In the genomic region with DNA sequence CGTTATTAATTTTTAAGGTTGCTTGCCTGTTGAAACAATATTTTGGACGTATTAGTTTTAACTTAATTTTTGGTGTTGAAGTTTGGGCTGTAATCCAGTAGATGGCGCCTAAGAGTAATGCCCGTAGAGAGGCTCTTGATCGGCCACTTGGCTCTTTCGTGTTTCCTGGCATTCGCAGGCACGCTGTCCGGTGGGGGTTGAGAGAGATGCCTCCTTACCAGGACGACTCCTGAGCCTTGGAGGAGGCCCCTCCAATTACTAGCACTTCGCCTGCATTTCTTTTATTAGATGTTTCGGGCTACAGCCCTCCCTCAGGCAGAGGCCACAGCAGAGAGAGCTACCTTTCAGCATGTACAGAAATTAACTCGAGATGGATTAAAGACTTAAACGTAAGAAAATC, we compare ENCODE assay signal across 8 cellular contexts. TPM values are rescaled to one million over a fixed set of nuclear protein-coding genes. Genes with fewer than 3 reads are reported as not detected.
A peak's percentile ranks its signal among the peaks of the same experiment; 100 is the strongest.
DNase-seq lines count a peak whose midpoint lies in the region; ATAC-seq and TF ChIP-seq lines count a peak whose summit lies in the region.

No MANE protein-coding gene starts in this region.

- no peak for TF ChIP-seq POLR2A in testis (IDR thresholded peaks at IDR 0.05)

- H3K36me3 ChIP-seq in testis (ENCODE audit: low read depth, missing control alignments), result no peaks in the 10 kb centered on the region

- no peaks in the 10 kb centered on the region for H3K27me3 ChIP-seq in testis

- peaks cover 74% of the 10 kb centered on the region for H3K9me3 Mint-ChIP-seq in WTC11

- TF ChIP-seq CTCF in WTC11 (IDR thresholded peaks at IDR 0.05) (peak; percentile 37; the same call in 1 of the 2 replicates), testis (IDR thresholded peaks at IDR 0.05) (peak in 2 of 3 experiments; percentile 41 to 59)

- H3K36me3 Mint-ChIP-seq in WTC11, result peaks cover 59% of the 10 kb centered on the region

- no peaks in the 10 kb centered on the region for H3K9me3 ChIP-seq in testis

- no peaks in the 10 kb centered on the region for H3K4me1 ChIP-seq in testis

- WGBS in testis, 2 donors, result 7 to 10% methylated on average over 14 of the region's 14 CpGs

- no peaks in the 10 kb centered on the region for H3K4me1 Mint-ChIP-seq in WTC11

- H3K27ac Mint-ChIP-seq in WTC11, result no peak overlapping the region

- POLR2A ChIA-PET in WTC11 (lab: Charles Lee), result no interaction called here

- H3K4me3 Mint-ChIP-seq in WTC11, result no peak overlapping the region

- DNase-seq in D341Med (ENCODE audit: low spot score) (peak; percentile 76), NCI-H2029 treated with DMSO at 0.1 percent for 48 hours (lab: John Stamatoyannopoulos, UW) (peak; percentile 36), WTC11 (ENCODE audit: low spot score) (no peak), left cardiac atrium (peak; percentile 11), testis (peak; percentile 57), activated gamma-delta T cell treated with Interleukin-2 at 50 U/mL for 16 hours (no peak)

- H3K27me3 Mint-ChIP-seq in WTC11 (ENCODE audit: low read depth), result peaks cover 2% of the 10 kb centered on the region; the same call in 1 of the 2 replicates

- H3K4me3 ChIP-seq in testis, result no peak overlapping the region

- no peak overlapping the region for H3K27ac ChIP-seq in testis

- ATAC-seq in GM18873 (IDR thresholded peaks at IDR 0.05; ENCODE audit: low FRiP score, unreplicated experiment) (peak; percentile 85), HG02981 (IDR thresholded peaks at IDR 0.05; ENCODE audit: unreplicated experiment) (peak; percentile 88), WTC11 (peak; percentile 79), left cardiac atrium (no peak)

- intact Hi-C loops in left cardiac atrium (cut with DNase I) (no loop called here), testis (cut with DNase I; ENCODE audit: low total_unique reads) (no loop called here)

- CTCF ChIA-PET in WTC11 (lab: Charles Lee), result no interaction called here

TF ChIP-seq in WTC11, 78 proteins besides CTCF, POLR2A, EP300 and RAD21:
- TF ChIP-seq JAZF1 (CRISPR knock-in tag; IDR thresholded peaks at IDR 0.05), result no peak
- no peak for TF ChIP-seq HMGA2 (CRISPR knock-in tag; IDR thresholded peaks at IDR 0.05)
- TF ChIP-seq, protein P1, sequence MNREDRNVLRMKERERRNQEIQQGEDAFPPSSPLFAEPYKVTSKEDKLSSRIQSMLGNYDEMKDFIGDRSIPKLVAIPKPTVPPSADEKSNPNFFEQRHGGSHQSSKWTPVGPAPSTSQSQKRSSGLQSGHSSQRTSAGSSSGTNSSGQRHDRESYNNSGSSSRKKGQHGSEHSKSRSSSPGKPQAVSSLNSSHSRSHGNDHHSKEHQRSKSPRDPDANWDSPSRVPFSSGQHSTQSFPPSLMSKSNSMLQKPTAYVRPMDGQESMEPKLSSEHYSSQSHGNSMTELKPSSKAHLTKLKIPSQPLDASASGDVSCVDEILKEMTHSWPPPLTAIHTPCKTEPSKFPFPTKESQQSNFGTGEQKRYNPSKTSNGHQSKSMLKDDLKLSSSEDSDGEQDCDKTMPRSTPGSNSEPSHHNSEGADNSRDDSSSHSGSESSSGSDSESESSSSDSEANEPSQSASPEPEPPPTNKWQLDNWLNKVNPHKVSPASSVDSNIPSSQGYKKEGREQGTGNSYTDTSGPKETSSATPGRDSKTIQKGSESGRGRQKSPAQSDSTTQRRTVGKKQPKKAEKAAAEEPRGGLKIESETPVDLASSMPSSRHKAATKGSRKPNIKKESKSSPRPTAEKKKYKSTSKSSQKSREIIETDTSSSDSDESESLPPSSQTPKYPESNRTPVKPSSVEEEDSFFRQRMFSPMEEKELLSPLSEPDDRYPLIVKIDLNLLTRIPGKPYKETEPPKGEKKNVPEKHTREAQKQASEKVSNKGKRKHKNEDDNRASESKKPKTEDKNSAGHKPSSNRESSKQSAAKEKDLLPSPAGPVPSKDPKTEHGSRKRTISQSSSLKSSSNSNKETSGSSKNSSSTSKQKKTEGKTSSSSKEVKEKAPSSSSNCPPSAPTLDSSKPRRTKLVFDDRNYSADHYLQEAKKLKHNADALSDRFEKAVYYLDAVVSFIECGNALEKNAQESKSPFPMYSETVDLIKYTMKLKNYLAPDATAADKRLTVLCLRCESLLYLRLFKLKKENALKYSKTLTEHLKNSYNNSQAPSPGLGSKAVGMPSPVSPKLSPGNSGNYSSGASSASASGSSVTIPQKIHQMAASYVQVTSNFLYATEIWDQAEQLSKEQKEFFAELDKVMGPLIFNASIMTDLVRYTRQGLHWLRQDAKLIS (CRISPR knock-in tag; IDR thresholded peaks at IDR 0.05; ENCODE audit: borderline replicate concordance), result no peak
- TF ChIP-seq, protein P2, sequence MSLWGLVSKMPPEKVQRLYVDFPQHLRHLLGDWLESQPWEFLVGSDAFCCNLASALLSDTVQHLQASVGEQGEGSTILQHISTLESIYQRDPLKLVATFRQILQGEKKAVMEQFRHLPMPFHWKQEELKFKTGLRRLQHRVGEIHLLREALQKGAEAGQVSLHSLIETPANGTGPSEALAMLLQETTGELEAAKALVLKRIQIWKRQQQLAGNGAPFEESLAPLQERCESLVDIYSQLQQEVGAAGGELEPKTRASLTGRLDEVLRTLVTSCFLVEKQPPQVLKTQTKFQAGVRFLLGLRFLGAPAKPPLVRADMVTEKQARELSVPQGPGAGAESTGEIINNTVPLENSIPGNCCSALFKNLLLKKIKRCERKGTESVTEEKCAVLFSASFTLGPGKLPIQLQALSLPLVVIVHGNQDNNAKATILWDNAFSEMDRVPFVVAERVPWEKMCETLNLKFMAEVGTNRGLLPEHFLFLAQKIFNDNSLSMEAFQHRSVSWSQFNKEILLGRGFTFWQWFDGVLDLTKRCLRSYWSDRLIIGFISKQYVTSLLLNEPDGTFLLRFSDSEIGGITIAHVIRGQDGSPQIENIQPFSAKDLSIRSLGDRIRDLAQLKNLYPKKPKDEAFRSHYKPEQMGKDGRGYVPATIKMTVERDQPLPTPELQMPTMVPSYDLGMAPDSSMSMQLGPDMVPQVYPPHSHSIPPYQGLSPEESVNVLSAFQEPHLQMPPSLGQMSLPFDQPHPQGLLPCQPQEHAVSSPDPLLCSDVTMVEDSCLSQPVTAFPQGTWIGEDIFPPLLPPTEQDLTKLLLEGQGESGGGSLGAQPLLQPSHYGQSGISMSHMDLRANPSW (CRISPR knock-in tag; conservative IDR thresholded peaks at IDR 0.05; ENCODE audit: low read depth), result no peak
- TF ChIP-seq TP53 (CRISPR knock-in tag; IDR thresholded peaks at IDR 0.05), result no peak
- TF ChIP-seq SP1 (CRISPR knock-in tag; conservative IDR thresholded peaks at IDR 0.05), result no peak

RNA-seq across cellular contexts. Expression of a gene that starts 12.0 kb away (rescaled TPM):
- total RNA-seq in WTC11 (2021) (not detected in 3 replicates), left cardiac atrium (not detected), testis (under 1 TPM; 0.19 to 0.39 TPM)
- not detected for polyA plus RNA-seq in testis (ENCODE audit: insufficient read depth, low read depth, low replicate concordance)

RNA-seq across cellular contexts. Expression of a gene that starts 34.6 kb away (rescaled TPM):
- total RNA-seq in WTC11 (2021) (not detected in 3 replicates), left cardiac atrium (not detected), testis (1 to 10 TPM in 1 of 2 donors, under 1 TPM in 1; 0.12 to 1.9 TPM)
- polyA plus RNA-seq in testis (ENCODE audit: insufficient read depth, low read depth, low replicate concordance), result not detected

RNA-seq across cellular contexts. Expression of a gene that starts 46.1 kb away (rescaled TPM):
- total RNA-seq in WTC11 (2021) (not detected in 3 replicates), left cardiac atrium (not detected), testis (under 1 TPM; 0.19 to 0.24 TPM)
- polyA plus RNA-seq in testis (ENCODE audit: insufficient read depth, low read depth, low replicate concordance), result 0.11 TPM

Comparison
In these comparisons a context has a peak if more than half of its experiments do, and no peak if none do; other contexts are left out.
1. DNase-seq: peak in D341Med (single experiment), NCI-H2029 treated with DMSO at 0.1 percent for 48 hours (single experiment), left cardiac atrium (single experiment) and testis (single experiment); none in WTC11 (single experiment) and activated gamma-delta T cell treated with Interleukin-2 at 50 U/mL for 16 hours (single experiment).
2. ATAC-seq: peak in GM18873 (single experiment), HG02981 (single experiment) and WTC11 (single experiment); none in left cardiac atrium (0 of 2).